Comparison of ENCODE assay signal across 19 cellular contexts in the genomic region with DNA sequence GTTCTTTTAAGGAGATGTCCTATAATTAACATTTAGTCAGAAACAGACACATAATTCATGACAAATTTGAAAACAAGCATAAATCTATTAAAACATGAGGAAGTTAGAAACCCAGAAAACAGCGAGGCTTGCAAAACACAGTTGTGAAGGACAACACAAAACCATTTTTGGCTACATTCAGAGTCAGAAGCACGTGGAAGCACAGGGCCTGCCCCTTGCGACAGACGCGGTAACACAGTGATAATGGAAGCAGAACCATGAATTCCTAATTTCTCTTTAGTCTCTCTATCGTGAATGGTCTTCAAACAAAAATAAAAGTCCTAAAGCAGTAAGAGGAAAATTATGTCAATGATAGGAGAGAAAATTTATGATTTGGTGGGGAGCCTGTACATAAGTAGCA. TPM values are rescaled to one million over a fixed set of nuclear protein-coding genes. Genes with fewer than 3 reads are reported as not detected.
DNase-seq lines count a peak whose midpoint lies in the region; ATAC-seq, FAIRE-seq and TF ChIP-seq lines count a peak whose summit lies in the region.
"Had no signal": no experiment of that assay in that cellular context is flagged by ENCODE, and none has a peak within 500 bp of the region (broad histone marks: within the 10 kb centered on the region; RNA-seq: fewer than 3 reads in every experiment).

No MANE protein-coding gene starts in this region.

- no peak overlapping the region for H3K14ac ChIP-seq in H9 (ENCODE audit: insufficient read depth, low read length)

- no peak for DNase-seq in H9
- peak; percentile 28 to 73 (median 64) for DNase-seq in right cardiac atrium
- no peak for DNase-seq in sciatic nerve (ENCODE audit: low spot score)
- DNase-seq in HAP-1 (ENCODE audit: low spot score in 2 of 2), result no peak
- no peak for DNase-seq in GM12892 (ENCODE audit: insufficient read length)
- DNase-seq in smooth muscle cell (lab: John Stamatoyannopoulos, UW; ENCODE audit: unreplicated experiment), result no peak
- DNase-seq: activated CD4-positive, alpha-beta memory T cell treated with anti-CD3 and anti-CD28 coated beads, Interleukin-2, amount 10 ng/mL, durations not matched to agents 7 days and 5 days; activated naive CD8-positive, alpha-beta T cell treated with anti-CD3 and anti-CD28 coated beads, Interleukin-2, amount 50 U/mL, for 24 hours; central memory CD4-positive, alpha-beta T cell; endodermal cell; NCI-H2081; NCI-H510A treated with DMSO at 0.1 percent for 48 hours; stimulated activated naive CD8-positive, alpha-beta T cell treated with anti-CD3 and anti-CD28 coated beads, Interleukin-15, amount 100 ng/mL, for 72 hours had no signal

- no peak overlapping the region for H3K4ac ChIP-seq in H9 (ENCODE audit: low read depth, low read length)

- FAIRE-seq in GM12892 (lab: Jason Lieb, UNC), result no peak
- FAIRE-seq: HTR-8/SVneo had no signal

- H3K36me3 ChIP-seq in OCI-LY3 (replicated peaks; ENCODE audit: low read depth, low read length) (no peaks in the 10 kb centered on the region), HAP-1 (replicated peaks) (no peaks in the 10 kb centered on the region), smooth muscle cell (ENCODE audit: low read depth) (no peaks in the 10 kb centered on the region)

- no peaks in the 10 kb centered on the region for H3K79me1 ChIP-seq in H9 (ENCODE audit: insufficient read depth, low read depth, low read length, poor library complexity, severe bottlenecking)

- no peak for TF ChIP-seq POLR2A in GM12892 (IDR thresholded peaks at IDR 0.05; ENCODE audit: low read depth, low read length)

- H3K18ac ChIP-seq in H9 (ENCODE audit: insufficient read length, low read depth, low read length), result no peak overlapping the region

- no peaks in the 10 kb centered on the region for H3K36me3 Mint-ChIP-seq in H9 (ENCODE audit: insufficient read depth in 1 of 3, low read depth in 3 of 3)

- H2BK20ac ChIP-seq in H9 (ENCODE audit: low read depth, low read length, poor library complexity, severe bottlenecking), result no peak overlapping the region

- H3K4me3 Mint-ChIP-seq in H9, result no peak overlapping the region
- H3K4me3 Mint-ChIP-seq: activated CD4-positive, alpha-beta memory T cell treated with anti-CD3 and anti-CD28 coated beads, Interleukin-2, amount 10 ng/mL, durations not matched to agents 7 days and 5 days; activated naive CD8-positive, alpha-beta T cell treated with anti-CD3 and anti-CD28 coated beads, Interleukin-2, amount 50 U/mL, for 24 hours; endodermal cell; nephron; stimulated activated naive CD8-positive, alpha-beta T cell treated with anti-CD3 and anti-CD28 coated beads, Interleukin-15, amount 100 ng/mL, for 72 hours had no signal

- no peaks in the 10 kb centered on the region for H4K20me1 ChIP-seq in H9 (ENCODE audit: control insufficient read depth, insufficient read depth, insufficient read length)
- H4K20me1 ChIP-seq in OCI-LY3 (ENCODE audit: insufficient read depth, low read length), result no peaks in the 10 kb centered on the region
- no peaks in the 10 kb centered on the region for H4K20me1 ChIP-seq in smooth muscle cell (ENCODE audit: low read depth)

- H2BK12ac ChIP-seq in H9 (ENCODE audit: insufficient read length, low read depth, low read length), result no peak overlapping the region

- in situ Hi-C loops in HAP-1 (cut with MboI; ENCODE audit: low sequenced_read_pairs), result no loop called here

- no peaks in the 10 kb centered on the region for H3F3A ChIP-seq in smooth muscle cell (ENCODE audit: low read depth)

- H3K27me3 ChIP-seq in H9 (ENCODE audit: insufficient read depth, low read length) (no peaks in the 10 kb centered on the region), OCI-LY3 (ENCODE audit: low read depth, low read length) (no peaks in the 10 kb centered on the region), right cardiac atrium (ENCODE audit: control insufficient read depth, insufficient read depth) (no peaks in the 10 kb centered on the region), HAP-1 (ENCODE audit: low read depth) (no peaks in the 10 kb centered on the region), smooth muscle cell (ENCODE audit: low read depth) (no peaks in the 10 kb centered on the region)

- intact Hi-C loops in right cardiac atrium (cut with DNase I), result no loop called here
- intact Hi-C loops in sciatic nerve (cut with DNase I), result no loop called here

- H4K8ac ChIP-seq in H9 (replicated peaks; ENCODE audit: insufficient read length, low read depth, low read length), result no peak overlapping the region

- no CpG with 5 or more reads among the region's 6 CpGs for WGBS in H9 (ENCODE audit: extremely low coverage, insufficient read length, low lambda C conversion rate)
- 73% methylated on average over 6 of the region's 6 CpGs for WGBS in right cardiac atrium
- 93% methylated on average over 6 of the region's 6 CpGs for whole genome bisulfite sequencing in smooth muscle cell (ENCODE audit: low lambda C conversion rate)

- H3K4me1 ChIP-seq in H9 (ENCODE audit: insufficient read depth, low read length), result no peaks in the 10 kb centered on the region; the same call in 1 of the 2 replicates
- H3K4me1 ChIP-seq in OCI-LY3 (ENCODE audit: low read length), result peaks cover 11% of the 10 kb centered on the region
- peaks cover 6% of the 10 kb centered on the region for H3K4me1 ChIP-seq in right cardiac atrium (ENCODE audit: control insufficient read depth, insufficient read depth, low read length)
- H3K4me1 ChIP-seq in HAP-1, result peaks cover 6% of the 10 kb centered on the region
- H3K4me1 ChIP-seq in smooth muscle cell (ENCODE audit: low read depth), result no peaks in the 10 kb centered on the region

- H3T11ph ChIP-seq in H9 (ENCODE audit: low read length), result no peak overlapping the region

- H2BK120ac ChIP-seq in H9 (ENCODE audit: low read depth, low read length, poor library complexity, severe bottlenecking), result no peak overlapping the region

- H3K4me2 ChIP-seq in H9 (ENCODE audit: insufficient read depth, insufficient read length, low read length), result no peak overlapping the region
- H3K4me2 ChIP-seq in OCI-LY3 (ENCODE audit: low read length), result peak overlapping the region; percentile 15
- H3K4me2 ChIP-seq in smooth muscle cell, result no peak overlapping the region

- H3K79me2 ChIP-seq in H9 (ENCODE audit: insufficient read depth, low read length) (no peaks in the 10 kb centered on the region), OCI-LY3 (ENCODE audit: low read length) (no peaks in the 10 kb centered on the region), smooth muscle cell (ENCODE audit: low read depth) (no peaks in the 10 kb centered on the region)

- H3K9ac ChIP-seq in H9 (ENCODE audit: extremely low read depth, insufficient read length, low read length) (no peak overlapping the region), OCI-LY3 (ENCODE audit: low read length) (no peak overlapping the region), smooth muscle cell (ENCODE audit: low read depth) (no peak overlapping the region)

- peaks cover 8 to 15% of the 10 kb centered on the region in 2 experiments for H3K4me1 Mint-ChIP-seq in H9
- H3K4me1 Mint-ChIP-seq: nephron had no signal

- no peak overlapping the region for H2BK15ac ChIP-seq in H9 (ENCODE audit: low read depth, low read length)

- no peak overlapping the region for H3K4me3 ChIP-seq in OCI-LY3 (ENCODE audit: low read length)
- no peak overlapping the region for H3K4me3 ChIP-seq in right cardiac atrium (ENCODE audit: low read length)
- no peak overlapping the region for H3K4me3 ChIP-seq in HAP-1
- no peak overlapping the region for H3K4me3 ChIP-seq in smooth muscle cell
- H3K4me3 ChIP-seq: lung had no signal

- TF ChIP-seq CTCF in H9 (conservative IDR thresholded peaks at IDR 0.05) (no peak), OCI-LY3 (IDR thresholded peaks at IDR 0.05; ENCODE audit: low read depth, low read length) (no peak), smooth muscle cell (IDR thresholded peaks at IDR 0.05; ENCODE audit: borderline replicate concordance, insufficient read depth, poor library complexity, severe bottlenecking) (no peak)

- H3K27ac Mint-ChIP-seq in H9, result peak overlapping the region in 2 of 3 experiments; percentile 17 to 76; a peak in 2 of 7 replicates
- H3K27ac Mint-ChIP-seq: activated CD4-positive, alpha-beta memory T cell treated with anti-CD3 and anti-CD28 coated beads, Interleukin-2, amount 10 ng/mL, durations not matched to agents 7 days and 5 days; activated naive CD8-positive, alpha-beta T cell treated with anti-CD3 and anti-CD28 coated beads, Interleukin-2, amount 50 U/mL, for 24 hours; endodermal cell; nephron; stimulated activated naive CD8-positive, alpha-beta T cell treated with anti-CD3 and anti-CD28 coated beads, Interleukin-15, amount 100 ng/mL, for 72 hours had no signal

- ATAC-seq in right cardiac atrium, result no peak
- ATAC-seq in sciatic nerve, result peak; percentile 63
- no peak for ATAC-seq in GM18502 (IDR thresholded peaks at IDR 0.05; ENCODE audit: poor library complexity, unreplicated experiment)
- ATAC-seq: activated naive CD8-positive, alpha-beta T cell treated with anti-CD3 and anti-CD28 coated beads, Interleukin-2, amount 50 U/mL, for 24 hours; SK-N-SH treated with all-trans-retinoic acid at 6 μM for 48 hours; stimulated activated naive CD8-positive, alpha-beta T cell treated with anti-CD3 and anti-CD28 coated beads, Interleukin-15, amount 100 ng/mL, for 72 hours had no signal

- no peaks in the 10 kb centered on the region for H3K9me3 ChIP-seq in H9 (ENCODE audit: control insufficient read depth, low read depth, low read length)
- no peaks in the 10 kb centered on the region for H3K9me3 ChIP-seq in OCI-LY3 (ENCODE audit: insufficient read depth, low read length)
- H3K9me3 ChIP-seq in right cardiac atrium (ENCODE audit: control insufficient read depth, low read length), result no peaks in the 10 kb centered on the region
- H3K9me3 ChIP-seq in HAP-1, result no peaks in the 10 kb centered on the region
- H3K9me3 ChIP-seq in smooth muscle cell (replicated peaks; ENCODE audit: low read depth), result no peaks in the 10 kb centered on the region

- H3K27me3 Mint-ChIP-seq in H9 (ENCODE audit: low read depth), result no peaks in the 10 kb centered on the region
- H3K27me3 Mint-ChIP-seq: activated CD4-positive, alpha-beta memory T cell treated with anti-CD3 and anti-CD28 coated beads, Interleukin-2, amount 10 ng/mL, durations not matched to agents 7 days and 5 days; activated naive CD8-positive, alpha-beta T cell treated with anti-CD3 and anti-CD28 coated beads, Interleukin-2, amount 50 U/mL, for 24 hours; stimulated activated naive CD8-positive, alpha-beta T cell treated with anti-CD3 and anti-CD28 coated beads, Interleukin-15, amount 100 ng/mL, for 72 hours had no signal

- no peak overlapping the region for H3K56ac ChIP-seq in H9 (ENCODE audit: insufficient read length, low read depth, low read length)

- no peak overlapping the region for H3K23ac ChIP-seq in H9 (ENCODE audit: insufficient read length, low read depth, low read length)

- no peaks in the 10 kb centered on the region for H3K9me3 Mint-ChIP-seq in H9
- H3K9me3 Mint-ChIP-seq: activated naive CD8-positive, alpha-beta T cell treated with anti-CD3 and anti-CD28 coated beads, Interleukin-2, amount 50 U/mL, for 24 hours; endodermal cell; nephron; stimulated activated naive CD8-positive, alpha-beta T cell treated with anti-CD3 and anti-CD28 coated beads, Interleukin-15, amount 100 ng/mL, for 72 hours had no signal

- H3K23me2 ChIP-seq in H9 (ENCODE audit: insufficient read length, low read depth, low read length, poor library complexity, severe bottlenecking), result no peaks in the 10 kb centered on the region

- H2AFZ ChIP-seq in H9 (ENCODE audit: low read length) (no peak overlapping the region), OCI-LY3 (ENCODE audit: low read depth, low read length) (0 out of 2 replicates have a peak overlapping the region, but pooled peaks have one; percentile 23), smooth muscle cell (ENCODE audit: low read depth) (no peak overlapping the region)

- no peak overlapping the region for H4K5ac ChIP-seq in H9 (ENCODE audit: insufficient read length, low read depth, low read length)

- H2AK5ac ChIP-seq in H9 (ENCODE audit: insufficient read length, low read length), result no peak overlapping the region

- no peak overlapping the region for H4K91ac ChIP-seq in H9 (ENCODE audit: insufficient read length, low read depth, low read length)

- no peak overlapping the region for H2BK5ac ChIP-seq in H9 (ENCODE audit: insufficient read length, low read length)

- H3K27ac ChIP-seq in H9 (ENCODE audit: insufficient read length, low read depth, low read length) (no peak overlapping the region), OCI-LY3 (ENCODE audit: low read length) (peak overlapping the region; percentile 1; the same call in 1 of the 2 replicates), right cardiac atrium (ENCODE audit: low read length) (no peak overlapping the region), smooth muscle cell (ENCODE audit: low read depth) (no peak overlapping the region)

RNA-seq across cellular contexts. Expression of a gene that starts 12.2 kb away (rescaled TPM):
- total RNA-seq in H9 (2021), result 2.3 and 3.5 TPM in 2 replicates
- 10 to 100 TPM; 25.4 to 39.4 (median 28.1) TPM for total RNA-seq in right cardiac atrium
- polyA plus RNA-seq in right cardiac atrium, result 13.0 TPM
- 10.1 TPM for total RNA-seq in sciatic nerve
- 2.4 TPM for polyA plus RNA-seq in GM12892 (2012; ENCODE audit: missing spikeins)
- 4.6 and 5.3 TPM in 2 replicates for total RNA-seq in smooth muscle cell
- polyA plus RNA-seq in smooth muscle cell, result 1.9 and 3.6 TPM in 2 replicates

RNA-seq across cellular contexts. Expression of a gene that starts 51.9 kb away (rescaled TPM):
- total RNA-seq in H9 (2021) (68.7 and 81.3 TPM in 2 replicates), right cardiac atrium (1 to 10 TPM; 5.0 to 5.6 (median 5.3) TPM), sciatic nerve (11.9 TPM), smooth muscle cell (20.3 and 32.1 TPM in 2 replicates)
- polyA plus RNA-seq in right cardiac atrium (1.6 TPM), smooth muscle cell (6.3 and 10.9 TPM in 2 replicates)
- polyA plus RNA-seq in GM12892 (2012; ENCODE audit: missing spikeins), result 14.7 TPM

Comparison
In these comparisons a context has a peak if more than half of its experiments do, and no peak if none do; other contexts are left out.
1. DNase-seq: peak in right cardiac atrium (3 of 3); none in H9 (single experiment), sciatic nerve (single experiment), HAP-1 (0 of 2), GM12892 (single experiment) and smooth muscle cell (single experiment).